In the genomic region with DNA sequence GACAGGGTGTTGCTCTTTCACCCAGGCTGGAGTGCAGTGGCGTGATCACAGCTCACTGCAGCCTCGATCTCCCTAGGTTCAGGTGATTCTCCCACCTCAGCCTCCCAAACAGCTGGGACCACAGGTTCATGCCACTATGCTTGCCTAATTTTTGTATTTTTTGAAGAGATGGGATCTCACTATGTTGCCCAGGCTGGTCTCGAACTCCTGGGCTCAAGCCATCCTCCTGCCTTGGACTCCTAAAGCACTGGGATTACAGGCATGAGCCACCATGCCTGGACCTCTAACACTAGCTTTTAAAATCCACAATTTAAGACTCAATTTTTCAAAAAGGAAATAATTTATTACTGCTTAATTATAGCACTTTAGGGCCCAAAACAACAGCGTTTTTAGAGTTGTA, we compare ENCODE assay signal across 36 cellular contexts.
"Had no signal": no experiment of that assay in that cellular context is flagged by ENCODE, and none has a peak within 500 bp of the region (broad histone marks: within the 10 kb centered on the region; RNA-seq: fewer than 3 reads in every experiment).

No MANE protein-coding gene starts in this region.

- H3K4me2 ChIP-seq: KMS-11 had no signal

- H3K9ac ChIP-seq: KMS-11 had no signal

- H3K9me3 ChIP-seq: MG63 had no signal

- H3K27ac ChIP-seq: KMS-11 had no signal

- H3K4me3 ChIP-seq: MG63 had no signal

- DNase-seq: Karpas-422, Kasumi-1, MG63, MM.1S, MV-4-11, NCI-H1048, NCI-H1092, NCI-H1092 treated with DMSO at 0.1 percent for 48 hours, NCI-H1105, NCI-H1105 treated with DMSO at 0.1 percent for 48 hours, NCI-H1417, NCI-H1417 treated with DMSO at 0.1 percent for 48 hours, NCI-H1436, NCI-H1436 treated with DMSO at 0.1 percent for 48 hours, NCI-H146, NCI-H1694, NCI-H1694 treated with DMSO at 0.1 percent for 48 hours, NCI-H187, NCI-H187 treated with DMSO at 0.1 percent for 48 hours, NCI-H1930, NCI-H2029, NCI-H2029 treated with DMSO at 0.1 percent for 48 hours, NCI-H2081, NCI-H2081 treated with DMSO at 0.1 percent for 48 hours, NCI-H2107, NCI-H2171, NCI-H2171 treated with DMSO at 0.1 percent for 48 hours, NCI-H2227 treated with DMSO at 0.1 percent for 48 hours, NCI-H226, NCI-H345, NCI-H446, NCI-H446 treated with DMSO at 0.1 percent for 48 hours, NCI-H510A, NCI-H510A treated with DMSO at 0.1 percent for 48 hours, NCI-H524 had no signal

- H3K27me3 ChIP-seq: MG63 had no signal
